26 cellular contexts compared by ENCODE assay signal in the genomic region with DNA sequence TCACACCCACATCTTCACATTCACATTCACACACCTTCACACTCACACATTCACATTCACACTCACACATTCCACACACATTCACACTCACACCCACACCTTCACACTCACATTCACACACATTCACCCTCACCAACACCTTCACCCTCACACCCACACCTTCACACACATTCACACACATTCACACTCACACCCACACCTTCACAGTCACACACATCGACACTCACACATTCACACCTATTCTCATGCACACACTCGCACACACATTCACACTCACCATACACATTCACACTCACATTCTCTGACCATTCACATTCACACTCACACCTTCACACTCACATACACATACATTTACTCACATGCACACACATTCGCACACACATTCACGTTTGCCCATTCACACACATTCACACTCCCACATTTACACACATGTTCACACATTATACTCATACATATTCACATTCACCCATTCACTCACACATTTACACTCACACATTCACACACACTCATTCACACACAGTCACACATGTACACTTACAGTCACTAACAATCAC.
"Had no signal": no experiment of that assay in that cellular context is flagged by ENCODE, and none has a peak within 500 bp of the region (broad histone marks: within the 10 kb centered on the region; RNA-seq: fewer than 3 reads in every experiment).

No MANE protein-coding gene starts in this region.

- FAIRE-seq: kidney, small intestine had no signal

- DNase-seq: activated CD4-positive, alpha-beta T cell treated with anti-CD3 and anti-CD28 coated beads for 1 hour; activated CD4-positive, alpha-beta T cell treated with anti-CD3 and anti-CD28 coated beads, Interleukin-2, amount 50 U/mL, for 1 hour; activated effector memory CD4-positive, alpha-beta T cell treated with anti-CD3 and anti-CD28 coated beads, Interleukin-2, amount 50 U/mL, for 16 hours; activated naive CD4-positive, alpha-beta T cell treated with anti-CD3 and anti-CD28 coated beads for 36 hours; activated naive CD8-positive, alpha-beta T cell treated with anti-CD3 and anti-CD28 coated beads for 36 hours; activated T-cell treated with anti-CD3 and anti-CD28 coated beads, Interleukin-2, amount 50 U/mL, for 1 hour; cerebellar nuclear complex; colonic mucosa; effector CD8-positive, alpha-beta T cell; hippocampal formation; natural killer cell; ovary; small intestine; stimulated activated CD4-positive, alpha-beta T cell treated with anti-CD3 and anti-CD28 coated beads, Interleukin-1b, Interleukin-23, amount 100 ng/mL, for 48 hours; stimulated activated CD4-positive, alpha-beta T cell treated with anti-CD3 and anti-CD28 coated beads, Interleukin-4, amount 100 ng/mL, for 4 hours; stimulated activated naive CD8-positive, alpha-beta T cell treated with anti-CD3 and anti-CD28 coated beads, Interleukin-15, amount 100 ng/mL, for 72 hours; substantia nigra; T-helper 17 cell; T1000; upper lobe of right lung had no signal

- H3K4me3 ChIP-seq: adrenal gland, body of pancreas, cardiac muscle cell, colonic mucosa, gastroesophageal sphincter, ovary, upper lobe of right lung had no signal

- H3K36me3 ChIP-seq: cardiac muscle cell, colonic mucosa, neutrophil, ovary, upper lobe of right lung had no signal

- H3K27me3 ChIP-seq: adrenal gland, body of pancreas, cardiac muscle cell, colonic mucosa, gastroesophageal sphincter, neutrophil, ovary, upper lobe of right lung had no signal
